22 cellular contexts compared by ENCODE assay signal in genomic region chr6:73508776-73509175, GRCh38.
"Had no signal": no experiment of that assay in that cellular context is flagged by ENCODE, and none has a peak within 500 bp of the region (broad histone marks: within the 10 kb centered on the region; RNA-seq: fewer than 3 reads in every experiment).

No MANE protein-coding gene starts in this region.

- H3K27me3 ChIP-seq: heart left ventricle, neutrophil, pancreas, right atrium auricular region, upper lobe of right lung had no signal

- H3K4me3 ChIP-seq: heart left ventricle, pancreas, psoas muscle, right atrium auricular region, upper lobe of right lung had no signal

- H3K4me1 Mint-ChIP-seq: brain had no signal

- H3K36me3 Mint-ChIP-seq: natural killer cell treated with Interleukin-12 subunit alpha and Interleukin-12 subunit beta and Interleukin-15 and Interleukin-18, amount 100 ng/mL, for 72 hours had no signal

- H3K27me3 Mint-ChIP-seq: memory B cell; natural killer cell treated with Interleukin-12 subunit alpha and Interleukin-12 subunit beta and Interleukin-15 and Interleukin-18, amount 100 ng/mL, for 72 hours had no signal

- H3K9me3 ChIP-seq: neutrophil, pancreas, psoas muscle, right atrium auricular region, upper lobe of right lung had no signal

- H3K9me3 Mint-ChIP-seq: activated naive CD4-positive, alpha-beta T cell treated with anti-CD3 and anti-CD28 coated beads, Interleukin-2, amount 50 U/mL, for 72 hours; brain; memory B cell; natural killer cell treated with Interleukin-12 subunit alpha and Interleukin-12 subunit beta and Interleukin-15 and Interleukin-18, amount 100 ng/mL, for 72 hours had no signal

- H3K27ac ChIP-seq: epithelial cell of prostate, neutrophil, pancreas, psoas muscle, right atrium auricular region, upper lobe of right lung, WERI-Rb-1 had no signal

- DNase-seq: activated CD4-positive, alpha-beta T cell treated with anti-CD3 and anti-CD28 coated beads, Interleukin-2, amount 50 U/mL, for 4 hours; activated CD8-positive, alpha-beta memory T cell treated with anti-CD3 and anti-CD28 coated beads for 24 hours; activated CD8-positive, alpha-beta memory T cell treated with anti-CD3 and anti-CD28 coated beads, Interleukin-2, amount 50 U/mL, for 4 hours; activated gamma-delta T cell treated with Interleukin-2 at 50 U/mL for 16 hours; aorta; heart left ventricle; left cardiac atrium; pancreas; psoas muscle; stimulated activated CD4-positive, alpha-beta T cell treated with anti-CD3 and anti-CD28 coated beads, Interleukin-4, amount 100 ng/mL, for 4 hours; stimulated activated naive CD8-positive, alpha-beta T cell treated with anti-CD3 and anti-CD28 coated beads, Interleukin-15, Interleukin-2, amounts not matched to agents 100 U/mL and 50 U/mL, for 24 hours; T-helper 2 cell; upper lobe of right lung; WERI-Rb-1 had no signal

- H3K4me1 ChIP-seq: pancreas, psoas muscle, right atrium auricular region, upper lobe of right lung had no signal

- ATAC-seq: heart left ventricle; left cardiac atrium; natural killer cell treated with Interleukin-12 subunit alpha and Interleukin-12 subunit beta and Interleukin-15 and Interleukin-18, amount 100 ng/mL, for 72 hours; pancreas; psoas muscle; stimulated activated naive CD8-positive, alpha-beta T cell treated with anti-CD3 and anti-CD28 coated beads, Interleukin-15, Interleukin-2, amounts not matched to agents 100 U/mL and 50 U/mL, for 24 hours; upper lobe of right lung had no signal

- H3K4me3 Mint-ChIP-seq: brain; memory B cell; natural killer cell treated with Interleukin-12 subunit alpha and Interleukin-12 subunit beta and Interleukin-15 and Interleukin-18, amount 100 ng/mL, for 72 hours had no signal

- FAIRE-seq: islet of Langerhans, pancreas had no signal

- H3K27ac Mint-ChIP-seq: brain had no signal
